Comparison of ENCODE assay signal across 7 cellular contexts in the genomic region with DNA sequence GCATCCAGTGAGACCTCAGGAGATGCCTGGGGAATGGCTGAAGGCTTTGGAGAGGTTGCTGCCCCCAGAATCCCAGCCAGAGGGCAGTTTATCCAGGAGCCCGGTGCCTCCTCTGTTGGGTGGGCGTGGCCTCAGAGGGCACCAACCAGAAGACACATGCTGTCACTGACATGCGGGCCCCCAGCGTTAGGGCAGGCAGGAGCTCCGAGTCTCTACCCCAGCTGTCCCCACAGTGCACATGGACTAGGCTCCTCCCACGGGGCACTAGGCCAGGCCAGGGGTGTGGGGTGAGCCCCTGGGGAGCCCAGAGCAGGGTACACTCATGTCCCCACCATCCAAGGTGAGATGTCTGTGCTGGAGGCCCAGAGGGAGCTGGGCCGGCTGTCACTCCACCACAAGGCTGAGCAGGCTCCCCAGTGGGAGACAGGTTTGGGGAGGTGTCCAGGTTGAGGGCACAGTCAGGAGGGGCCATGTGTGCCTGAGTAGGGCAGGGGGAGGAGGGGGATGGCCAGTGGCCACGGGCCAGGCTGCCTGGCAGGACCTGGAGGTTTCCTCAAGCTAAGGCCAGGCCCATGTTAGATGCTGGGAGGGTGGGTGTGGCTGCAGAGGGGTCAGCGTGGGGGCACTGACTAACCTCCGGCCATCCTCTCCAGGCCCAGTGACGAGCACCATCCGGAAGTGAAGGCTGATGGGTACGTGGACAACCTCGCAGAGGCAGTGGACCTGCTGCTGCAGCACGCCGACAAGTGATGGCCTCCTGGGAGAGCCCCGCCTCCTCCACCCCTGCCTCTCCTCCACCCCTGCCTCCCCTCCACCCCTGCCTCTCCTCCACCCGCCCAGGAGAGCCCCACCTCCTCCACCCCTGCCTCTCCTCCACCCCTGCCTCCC.
DNase-seq lines count a peak whose midpoint lies in the region; ATAC-seq, FAIRE-seq and TF ChIP-seq lines count a peak whose summit lies in the region.

No MANE protein-coding gene starts in this region.

- no peak for TF ChIP-seq EP300 in SK-N-SH (IDR thresholded peaks at IDR 0.05; ENCODE audit: borderline replicate concordance in 1 of 2, low read depth in 1 of 2, low read length in 1 of 2)

- no peaks in the 10 kb centered on the region for H4K20me1 ChIP-seq in SK-N-SH (ENCODE audit: insufficient read depth)

- no peaks in the 10 kb centered on the region for H3K9me2 ChIP-seq in SK-N-SH

- POLR2A ChIA-PET in SK-N-SH (lab: Yijun Ruan, JAX) (no interaction called here), GM10248 (lab: Yijun Ruan, JAX) (interaction anchor here (0.7 kb wide), 1 partner anchor 1496 kb away, joined by 5 read pairs; no protein-coding TSS in a partner anchor)

- H3K27me3 ChIP-seq in SK-N-SH (ENCODE audit: insufficient read depth) = no peaks in the 10 kb centered on the region
- H3K27me3 ChIP-seq in small intestine (ENCODE audit: control insufficient read depth in 2 of 2, insufficient read depth in 2 of 2, low read length in 2 of 2) = no peaks in the 10 kb centered on the region

- H3K4me1 ChIP-seq in SK-N-SH (ENCODE audit: control insufficient read depth in 1 of 2, insufficient read depth in 2 of 2, low read depth in 1 of 2, low read length in 1 of 2) = peaks cover 0 to 14% of the 10 kb centered on the region in 2 experiments; a peak in 1 of 4 replicates
- no peaks in the 10 kb centered on the region for H3K4me1 ChIP-seq in small intestine (ENCODE audit: control insufficient read depth in 2 of 2, insufficient read depth in 1 of 2, low read depth in 1 of 2, low read length in 1 of 2)

- CTCF ChIA-PET in SK-N-SH (lab: Yijun Ruan, JAX) = no interaction called here
- CTCF ChIA-PET in GM10248 (lab: Yijun Ruan, JAX) = interaction anchor here (1.4 kb wide), 1 partner anchor 105 kb away, joined by 3 read pairs; no protein-coding TSS in a partner anchor

- FAIRE-seq in small intestine (lab: Jason Lieb, UNC) = no peak

- H3K79me2 ChIP-seq in SK-N-SH (ENCODE audit: insufficient read depth) = no peaks in the 10 kb centered on the region

- no peak overlapping the region for H3K4me2 ChIP-seq in SK-N-SH

- TF ChIP-seq CTCF in SK-N-SH (IDR thresholded peaks at IDR 0.05) (no peak), fibroblast of the aortic adventitia (IDR thresholded peaks at IDR 0.05; ENCODE audit: insufficient read depth, low read length) (no peak), GM10248 (IDR thresholded peaks at IDR 0.05; ENCODE audit: control extremely low read depth, extremely low read depth, low read depth, missing control alignments) (no peak)

- no peak overlapping the region for H3K9ac ChIP-seq in SK-N-SH

- H3K4me3 ChIP-seq in SK-N-SH (ENCODE audit: low read depth in 2 of 2, low read length in 1 of 2) (no peak overlapping the region), fibroblast of the aortic adventitia (ENCODE audit: low read depth, low read length) (no peak overlapping the region), small intestine (ENCODE audit: low read depth in 1 of 2, low read length in 2 of 2) (no peak overlapping the region)

- peak; percentile 62 for DNase-seq in HCEC 1CT
- peak; percentile 70 for DNase-seq in SK-N-SH
- DNase-seq in fibroblast of the aortic adventitia (ENCODE audit: low read depth) = peak; percentile 65
- DNase-seq in small intestine = no peak
- DNase-seq in SHP77 treated with DMSO at 0.1 percent for 48 hours (lab: John Stamatoyannopoulos, UW) = no peak
- no peak for DNase-seq in GM10248 (ENCODE audit: extremely low spot score)

- H3K36me3 ChIP-seq in SK-N-SH (replicated peaks in 1 of 2; ENCODE audit: control insufficient read depth in 1 of 2, insufficient read depth in 2 of 2, low read length in 1 of 2) (no peaks in the 10 kb centered on the region), small intestine (ENCODE audit: control insufficient read depth in 2 of 2, insufficient read depth in 2 of 2, low read length in 2 of 2) (peaks cover 0 to 4% of the 10 kb centered on the region in 2 donors)

- ATAC-seq in HG03571 (IDR thresholded peaks at IDR 0.05; ENCODE audit: unreplicated experiment) = no peak

- 60% methylated on average over 5 of the region's 18 CpGs for WGBS in SK-N-SH (ENCODE audit: low lambda C conversion rate)
- WGBS in small intestine, 3 donors = 52 to 60% (median 53%) methylated on average over 16 to 18 of the region's 18 CpGs

- TF ChIP-seq RAD21 in SK-N-SH (IDR thresholded peaks at IDR 0.05; ENCODE audit: low read length) = no peak

- no peak overlapping the region for H2AFZ ChIP-seq in SK-N-SH (ENCODE audit: low read depth)

- no peaks in the 10 kb centered on the region for H3F3A ChIP-seq in SK-N-SH (replicated peaks; ENCODE audit: insufficient read depth)

- H3K9me3 ChIP-seq in SK-N-SH (no peaks in the 10 kb centered on the region), small intestine (ENCODE audit: control insufficient read depth, low read depth) (no peaks in the 10 kb centered on the region)

- H3K27ac ChIP-seq in SK-N-SH (ENCODE audit: low read depth in 2 of 2, low read length in 1 of 2) = no peak overlapping the region
- H3K27ac ChIP-seq in small intestine (ENCODE audit: low read depth in 1 of 2, low read length in 1 of 2) = peak overlapping the region; percentile 18 to 20

TF ChIP-seq in SK-N-SH, 30 proteins besides CTCF, POLR2A, EP300 and RAD21:
- 0 out of 2 replicates have a peak, but pooled peaks have one; percentile 37 for TF ChIP-seq MXI1 (IDR thresholded peaks at IDR 0.05; ENCODE audit: low read depth, low read length)
- no peak for TF ChIP-seq RCOR1 (IDR thresholded peaks at IDR 0.05; ENCODE audit: low read length)
TF ChIP-seq in SK-N-SH: peak in this region for 1.

Comparison
In these comparisons a context has a peak if more than half of its experiments do, and no peak if none do; other contexts are left out.
1. DNase-seq: peak in HCEC 1CT (single experiment), SK-N-SH (single experiment) and fibroblast of the aortic adventitia (single experiment); none in small intestine (single experiment), SHP77 treated with DMSO at 0.1 percent for 48 hours (single experiment) and GM10248 (single experiment).
2. H3K27ac ChIP-seq: peak in small intestine (2 of 2); none in SK-N-SH (0 of 2).